ENCODE assay signal across 21 cellular contexts in the genomic region with DNA sequence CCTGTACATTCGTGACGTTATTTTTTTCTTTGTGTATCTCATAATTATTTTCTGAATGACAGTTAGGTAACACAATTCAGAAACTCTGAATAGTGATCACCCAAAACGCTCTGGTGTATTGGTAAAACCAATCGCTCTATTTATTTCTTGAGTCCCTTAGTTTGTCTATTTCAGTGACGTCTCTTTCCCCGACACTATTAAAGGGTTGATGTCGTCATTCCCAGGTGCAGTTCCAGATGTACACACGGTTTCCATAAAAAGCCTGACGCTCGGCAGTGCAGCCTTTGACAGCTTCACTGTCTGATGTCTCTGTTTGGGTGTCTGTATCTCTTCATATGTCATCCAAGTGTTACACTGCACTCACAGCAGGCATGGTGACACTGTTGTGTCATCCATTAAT.
"Had no signal": no experiment of that assay in that cellular context is flagged by ENCODE, and none has a peak within 500 bp of the region (broad histone marks: within the 10 kb centered on the region; RNA-seq: fewer than 3 reads in every experiment).

No MANE protein-coding gene starts in this region.

- H3K27ac ChIP-seq: breast epithelium, dorsolateral prefrontal cortex, esophagus muscularis mucosa, hepatocyte, left ventricle myocardium inferior, thoracic aorta, upper lobe of left lung, VCaP had no signal

- H3K4me1 Mint-ChIP-seq: mesothelial cell of epicardium had no signal

- H3K27me3 ChIP-seq: hepatocyte, upper lobe of left lung had no signal

- H3K27ac Mint-ChIP-seq: mesothelial cell of epicardium; progenitor cell of endocrine pancreas; stimulated activated naive B cell treated with anti-CD40 and anti-IgM and Interleukin-4, amounts not matched to agents 10 μg/mL and 1 μg/mL and 100 μg/mL, for 72 hours had no signal

- H3K9me3 ChIP-seq: breast epithelium, esophagus muscularis mucosa, left ventricle myocardium inferior, thoracic aorta, upper lobe of left lung had no signal

- H3K27me3 Mint-ChIP-seq: activated naive CD4-positive, alpha-beta T cell treated with anti-CD3 and anti-CD28 coated beads, Interleukin-2, amount 10 ng/mL, durations not matched to agents 7 days and 5 days; progenitor cell of endocrine pancreas; stimulated activated naive B cell treated with anti-CD40 and anti-IgM and Interleukin-4, amounts not matched to agents 10 μg/mL and 1 μg/mL and 100 μg/mL, for 72 hours had no signal

- H3K4me3 Mint-ChIP-seq: activated naive CD4-positive, alpha-beta T cell treated with anti-CD3 and anti-CD28 coated beads, Interleukin-2, amount 10 ng/mL, durations not matched to agents 7 days and 5 days; central memory CD8-positive, alpha-beta T cell; mesothelial cell of epicardium; stimulated activated naive B cell treated with anti-CD40 and anti-IgM and Interleukin-4, amounts not matched to agents 10 μg/mL and 1 μg/mL and 100 μg/mL, for 72 hours had no signal

- H3K36me3 ChIP-seq: breast epithelium, esophagus muscularis mucosa, left ventricle myocardium inferior, thoracic aorta, upper lobe of left lung had no signal

- DNase-seq: activated CD8-positive, alpha-beta memory T cell treated with anti-CD3 and anti-CD28 coated beads for 24 hours; amniotic stem cell; dorsolateral prefrontal cortex; glutamatergic neuron; kidney glomerular epithelial cell; left ventricle myocardium inferior; mammary epithelial cell; retina; stimulated activated CD8-positive, alpha-beta memory T cell treated with anti-CD3 and anti-CD28 coated beads, Interleukin-4, amount 100 ng/mL, for 48 hours; stimulated activated naive B cell treated with anti-CD40 and anti-IgM and Interleukin-4, amounts not matched to agents 10 μg/mL and 1 μg/mL and 100 μg/mL, for 72 hours; upper lobe of left lung had no signal

- ATAC-seq: natural killer cell treated with Interleukin-12 subunit alpha and Interleukin-12 subunit beta and Interleukin-15 and Interleukin-18, amount 100 ng/mL, for 72 hours; stimulated activated naive B cell treated with anti-CD40 and anti-IgM and Interleukin-4, amounts not matched to agents 10 μg/mL and 1 μg/mL and 100 μg/mL, for 72 hours had no signal

- H3K4me3 ChIP-seq: breast epithelium, dorsolateral prefrontal cortex, esophagus muscularis mucosa, hepatocyte, left ventricle myocardium inferior, thoracic aorta, upper lobe of left lung had no signal

- H3K36me3 Mint-ChIP-seq: mesothelial cell of epicardium; natural killer cell treated with Interleukin-12 subunit alpha and Interleukin-12 subunit beta and Interleukin-15 and Interleukin-18, amount 100 ng/mL, for 72 hours; stimulated activated naive B cell treated with anti-CD40 and anti-IgM and Interleukin-4, amounts not matched to agents 10 μg/mL and 1 μg/mL and 100 μg/mL, for 72 hours had no signal

- H3K9me3 Mint-ChIP-seq: central memory CD8-positive, alpha-beta T cell; stimulated activated naive B cell treated with anti-CD40 and anti-IgM and Interleukin-4, amounts not matched to agents 10 μg/mL and 1 μg/mL and 100 μg/mL, for 72 hours had no signal

- H3K4me1 ChIP-seq: breast epithelium, esophagus muscularis mucosa, left ventricle myocardium inferior, upper lobe of left lung had no signal
